3 cellular contexts compared by ENCODE assay signal in genomic region chr10:113175176-113175575, GRCh38.
"Had no signal": no experiment of that assay in that cellular context is flagged by ENCODE, and none has a peak within 500 bp of the region (broad histone marks: within the 10 kb centered on the region; RNA-seq: fewer than 3 reads in every experiment).

No MANE protein-coding gene starts in this region.

- H3K4me3 ChIP-seq: GM12878 had no signal

- DNase-seq: GDM1, GF-D8 had no signal
